Comparison of ENCODE assay signal across 10 cellular contexts in genomic region chr18:63505566-63506335, GRCh38. TPM values are rescaled to one million over a fixed set of nuclear protein-coding genes. Genes with fewer than 3 reads are reported as not detected.
DNase-seq lines count a peak whose midpoint lies in the region; ATAC-seq and TF ChIP-seq lines count a peak whose summit lies in the region.
"Had no signal": no experiment of that assay in that cellular context is flagged by ENCODE, and none has a peak within 500 bp of the region (broad histone marks: within the 10 kb centered on the region; RNA-seq: fewer than 3 reads in every experiment).

No MANE protein-coding gene starts in this region.

- H3K9me2 ChIP-seq in DOHH2 (replicated peaks; ENCODE audit: control insufficient read depth, low read length) (no peaks in the 10 kb centered on the region), GM23248 (ENCODE audit: insufficient read depth) (no peaks in the 10 kb centered on the region)

- no peak overlapping the region for H2AFZ ChIP-seq in GM23248

- TF ChIP-seq CTCF in DOHH2 (IDR thresholded peaks at IDR 0.05; ENCODE audit: low read depth, low read length, poor library complexity, severe bottlenecking) (peak; percentile 76), RWPE2 (IDR thresholded peaks at IDR 0.05; ENCODE audit: poor library complexity, severe bottlenecking) (peak; percentile 85), fibroblast of pulmonary artery (IDR thresholded peaks at IDR 0.05; ENCODE audit: low read length, missing control alignments) (peak; percentile 63), transverse colon (IDR thresholded peaks at IDR 0.05) (peak; percentile 53 to 64 (median 59)), stomach (IDR thresholded peaks at IDR 0.05) (peak in 1 of 7 experiments; percentile 30)

- ATAC-seq in RWPE2 (ENCODE audit: low read depth) (peak; percentile 71), HG03520 (IDR thresholded peaks at IDR 0.05; ENCODE audit: unreplicated experiment) (no peak)

- H3K27me3 ChIP-seq in DOHH2 (ENCODE audit: control insufficient read depth, low read length), result peaks cover 2% of the 10 kb centered on the region; the same call in 1 of the 2 replicates
- H3K27me3 ChIP-seq in GM23248 (replicated peaks; ENCODE audit: insufficient read depth), result no peaks in the 10 kb centered on the region
- no peaks in the 10 kb centered on the region for H3K27me3 ChIP-seq in RWPE2 (ENCODE audit: insufficient read depth, poor library complexity, severe bottlenecking)
- no peaks in the 10 kb centered on the region for H3K27me3 ChIP-seq in transverse colon
- H3K27me3 ChIP-seq in stomach, result no peaks in the 10 kb centered on the region
- H3K27me3 ChIP-seq: neutrophil had no signal

- no peak overlapping the region for H3K4me2 ChIP-seq in DOHH2 (ENCODE audit: low read length)
- no peak overlapping the region for H3K4me2 ChIP-seq in GM23248 (ENCODE audit: unreplicated experiment)

- intact Hi-C loops in transverse colon (cut with DNase I; ENCODE audit: low total_unique reads), result no loop called here
- intact Hi-C loops in stomach (cut with DNase I; ENCODE audit: low total_unique reads), result no loop called here

- H3F3A ChIP-seq in DOHH2 (ENCODE audit: control insufficient read depth, insufficient read depth) (no peaks in the 10 kb centered on the region), GM23248 (ENCODE audit: insufficient read depth) (no peaks in the 10 kb centered on the region)

- DNase-seq in GM23248, result peak; percentile 53
- no peak for DNase-seq in RWPE2 (ENCODE audit: low spot score)
- peak; percentile 28 for DNase-seq in fibroblast of pulmonary artery (ENCODE audit: low read depth)
- peak; percentile 28 for DNase-seq in transverse colon
- DNase-seq in NCI-H1092 treated with DMSO at 0.1 percent for 48 hours (lab: John Stamatoyannopoulos, UW), result no peak
- DNase-seq in stomach, result no peak

- H3K4me3 ChIP-seq in DOHH2 (ENCODE audit: low read length) (no peak overlapping the region), GM23248 (no peak overlapping the region), RWPE2 (ENCODE audit: severe bottlenecking) (no peak overlapping the region), fibroblast of pulmonary artery (replicated peaks; ENCODE audit: low read depth, low read length) (no peak overlapping the region), transverse colon (no peak overlapping the region), stomach (no peak overlapping the region)

- no peak overlapping the region for H3K9ac ChIP-seq in GM23248

- H3K27ac ChIP-seq in DOHH2 (ENCODE audit: low read depth, low read length), result no peak overlapping the region
- no peak overlapping the region for H3K27ac ChIP-seq in GM23248
- peak overlapping the region; percentile 30 for H3K27ac ChIP-seq in RWPE2 (ENCODE audit: poor library complexity, severe bottlenecking)
- no peak overlapping the region for H3K27ac ChIP-seq in transverse colon
- no peak overlapping the region for H3K27ac ChIP-seq in stomach
- H3K27ac ChIP-seq: neutrophil had no signal

- in situ Hi-C loops in GM23248 (cut with MboI) (no loop called here), transverse colon (cut with MboI; ENCODE audit: low pct_ligation_motif_present in 1 of 4, low pct_unique_long_range_greater_than_20kb in 1 of 4, low sequenced_read_pairs in 3 of 4) (loop anchor here (25.0 kb wide), 3 partner anchors 332 to 482 kb away; partner anchors contain the start of gene HMSD (in 1 of the 4))

- no peaks in the 10 kb centered on the region for H3K79me2 ChIP-seq in DOHH2 (ENCODE audit: control insufficient read depth, low read length)
- no peaks in the 10 kb centered on the region for H3K79me2 ChIP-seq in GM23248 (ENCODE audit: insufficient read depth)

- no peaks in the 10 kb centered on the region for H3K4me1 ChIP-seq in DOHH2 (ENCODE audit: control insufficient read depth, low read length)
- H3K4me1 ChIP-seq in GM23248 (ENCODE audit: insufficient read depth), result 0 out of 2 replicates have a peak, but pooled peaks cover 8% of the 10 kb centered on the region
- no peaks in the 10 kb centered on the region for H3K4me1 ChIP-seq in RWPE2 (ENCODE audit: insufficient read depth, poor library complexity, severe bottlenecking)
- no peaks in the 10 kb centered on the region for H3K4me1 ChIP-seq in transverse colon
- H3K4me1 ChIP-seq in stomach, result no peaks in the 10 kb centered on the region

- H4K20me1 ChIP-seq in DOHH2 (ENCODE audit: control insufficient read depth, insufficient read depth, low read depth, low read length) (no peaks in the 10 kb centered on the region), GM23248 (ENCODE audit: insufficient read depth) (no peaks in the 10 kb centered on the region)

- WGBS in GM23248 (ENCODE audit: low coverage in 1 of 2, low lambda C conversion rate in 2 of 2, missing lambda C conversion rate in 2 of 2), 2 experiments, result 50% methylated on average over 2 of the region's 2 CpGs
- WGBS in transverse colon (ENCODE audit: low coverage in 1 of 2), 2 donors, result 50 to 60% methylated on average over 1 to 2 of the region's 2 CpGs
- WGBS in stomach, 5 donors, result 36 to 60% (median 49%) methylated on average over 2 of the region's 2 CpGs

- TF ChIP-seq EP300 in transverse colon (IDR thresholded peaks at IDR 0.05; ENCODE audit: low read depth) (no peak), stomach (IDR thresholded peaks at IDR 0.05) (no peak)

- H3K9me3 ChIP-seq in DOHH2 (ENCODE audit: control insufficient read depth, insufficient read depth, low read length), result no peaks in the 10 kb centered on the region
- no peaks in the 10 kb centered on the region for H3K9me3 ChIP-seq in GM23248 (ENCODE audit: low read depth)
- H3K9me3 ChIP-seq in RWPE2 (ENCODE audit: severe bottlenecking), result no peaks in the 10 kb centered on the region
- no peaks in the 10 kb centered on the region for H3K9me3 ChIP-seq in transverse colon
- no peaks in the 10 kb centered on the region for H3K9me3 ChIP-seq in stomach
- H3K9me3 ChIP-seq: neutrophil had no signal

- no peaks in the 10 kb centered on the region for H3K36me3 ChIP-seq in DOHH2 (ENCODE audit: control insufficient read depth, low read length)
- H3K36me3 ChIP-seq in GM23248 (ENCODE audit: low read depth), result no peaks in the 10 kb centered on the region
- peaks cover 39% of the 10 kb centered on the region for H3K36me3 ChIP-seq in RWPE2 (ENCODE audit: low read depth)
- no peaks in the 10 kb centered on the region for H3K36me3 ChIP-seq in transverse colon
- H3K36me3 ChIP-seq in stomach, result no peaks in the 10 kb centered on the region
- H3K36me3 ChIP-seq: neutrophil had no signal

- TF ChIP-seq POLR2A in transverse colon (IDR thresholded peaks at IDR 0.05) (no peak), stomach (IDR thresholded peaks at IDR 0.05) (no peak)

RNA-seq across cellular contexts. Expression of gene SERPINB5, which starts 29.0 kb away (rescaled TPM):
- not detected in 2 replicates for total RNA-seq in GM23248 (2014; rRNA removed; shearing (Covaris generic))
- polyA plus RNA-seq in GM23248 (2016; fragmentation: Nextera tagmentation; extraction: Ambion mirVana) (not detected in 2 replicates), stomach (10 to 100 TPM in 1 of 3 donors, not detected in 2; 27.1 TPM)
- total RNA-seq in transverse colon (1 to 10 TPM in 3 of 4 donors, under 1 TPM in 1; 0.79 to 3.6 (median 1.2) TPM), stomach (1 to 10 TPM in 1 of 5 donors, under 1 TPM in 1, not detected in 3; 0.72 to 3.9 TPM)
- total RNA-seq: T-helper 1 cell treated with Interleukin-12 subunit alpha and Interleukin-12 subunit beta and Interleukin-4 antibody, amounts not matched to agents 30 ng/mL and 1 ng/mL, for 36 hours had no signal

RNA-seq across cellular contexts. Expression of gene SERPINB12, which starts 36.4 kb away (rescaled TPM):
- total RNA-seq in GM23248 (2014; rRNA removed; shearing (Covaris generic)), result not detected in 2 replicates
- polyA plus RNA-seq in GM23248 (2016; fragmentation: Nextera tagmentation; extraction: Ambion mirVana) (not detected in 2 replicates), stomach (not detected)
- total RNA-seq in transverse colon (not detected), stomach (not detected)
- total RNA-seq: T-helper 1 cell treated with Interleukin-12 subunit alpha and Interleukin-12 subunit beta and Interleukin-4 antibody, amounts not matched to agents 30 ng/mL and 1 ng/mL, for 36 hours had no signal

Comparison
In these comparisons a context has a peak if more than half of its experiments do, and no peak if none do; other contexts are left out.
1. DNase-seq: peak in GM23248 (single experiment), fibroblast of pulmonary artery (single experiment) and transverse colon (single experiment); none in RWPE2 (single experiment), NCI-H1092 treated with DMSO at 0.1 percent for 48 hours (single experiment) and stomach (single experiment).